Comparison of ENCODE assay signal across 1 cellular context in the genomic region with DNA sequence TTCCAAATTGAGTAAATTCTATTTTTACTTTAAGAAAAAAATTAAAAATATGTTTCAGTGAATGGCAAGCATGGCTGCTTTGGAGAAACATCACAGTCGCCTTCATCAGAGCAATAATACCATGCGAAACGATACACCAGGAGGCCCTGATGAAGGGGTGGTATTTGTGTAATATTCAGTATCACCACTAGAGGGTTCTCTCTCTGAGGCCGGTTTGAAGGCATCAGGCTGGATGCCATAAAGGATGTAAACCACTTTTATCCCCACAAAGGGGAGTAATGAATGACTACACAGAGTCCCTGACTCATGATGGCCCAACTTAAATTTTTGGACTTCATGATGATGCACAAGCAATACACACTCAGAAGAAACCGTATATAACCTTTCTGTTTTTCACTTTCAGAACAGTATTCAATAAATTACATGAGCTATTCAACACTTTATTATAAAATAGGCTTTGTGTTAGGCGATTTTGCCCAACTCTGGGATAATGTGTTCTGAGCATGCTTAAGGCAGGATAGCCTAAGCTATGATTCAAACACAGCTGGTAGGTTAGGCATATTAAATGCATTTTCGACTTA.
TF ChIP-seq lines count a peak whose summit lies in the region.

No MANE protein-coding gene starts in this region.

TF ChIP-seq in IMR-90, 13 proteins besides CTCF, POLR2A, EP300 and RAD21 (continued from another document):
- peak; percentile 45; the same call in 1 of the 2 replicates for TF ChIP-seq SMC3 (IDR thresholded peaks at IDR 0.05; ENCODE audit: low read depth, low read length)
